In genomic region chr10:52043811-52044210, GRCh38 we compare ENCODE assay signal across 28 cellular contexts.
"Had no signal": no experiment of that assay in that cellular context is flagged by ENCODE, and none has a peak within 500 bp of the region (broad histone marks: within the 10 kb centered on the region; RNA-seq: fewer than 3 reads in every experiment).

No MANE protein-coding gene starts in this region.

- H3K27me3 Mint-ChIP-seq: effector memory CD8-positive, alpha-beta T cell; stimulated activated naive B cell treated with anti-CD40 and anti-IgM and Interleukin-4, amounts not matched to agents 10 μg/mL and 1 μg/mL and 100 μg/mL, for 72 hours had no signal

- H3K27ac ChIP-seq: coronary artery, esophagus squamous epithelium, heart right ventricle, left lung, right lobe of liver, thoracic aorta, tibial nerve, upper lobe of left lung had no signal

- FAIRE-seq: endometrium, islet of Langerhans, small intestine, urothelium cell line had no signal

- ATAC-seq: effector memory CD8-positive, alpha-beta T cell; heart right ventricle; left cardiac atrium; left lung; naive thymus-derived CD4-positive, alpha-beta T cell; right lobe of liver; stimulated activated naive B cell treated with anti-CD40 and anti-IgM and Interleukin-4, amounts not matched to agents 10 μg/mL and 1 μg/mL and 100 μg/mL, for 72 hours had no signal

- H3K36me3 Mint-ChIP-seq: naive thymus-derived CD4-positive, alpha-beta T cell; stimulated activated naive B cell treated with anti-CD40 and anti-IgM and Interleukin-4, amounts not matched to agents 10 μg/mL and 1 μg/mL and 100 μg/mL, for 72 hours had no signal

- H3K36me3 ChIP-seq: esophagus squamous epithelium, heart right ventricle, left lung, right lobe of liver, thoracic aorta, tibial nerve, upper lobe of left lung had no signal

- H3K9me3 Mint-ChIP-seq: nephron; stimulated activated naive CD8-positive, alpha-beta T cell treated with anti-CD3 and anti-CD28 coated beads, Interleukin-15, Interleukin-2, amounts not matched to agents 100 ng/mL and 50 ng/mL, for 24 hours had no signal

- H3K27me3 ChIP-seq: esophagus squamous epithelium, heart right ventricle, left lung, right lobe of liver, tibial nerve, upper lobe of left lung had no signal

- H3K4me3 ChIP-seq: coronary artery, esophagus squamous epithelium, heart right ventricle, left lung, right lobe of liver, thoracic aorta, tibial nerve, upper lobe of left lung had no signal

- H3K4me1 Mint-ChIP-seq: naive thymus-derived CD4-positive, alpha-beta T cell; stimulated activated naive B cell treated with anti-CD40 and anti-IgM and Interleukin-4, amounts not matched to agents 10 μg/mL and 1 μg/mL and 100 μg/mL, for 72 hours had no signal

- DNase-seq: dermis blood vessel endothelial cell; effector memory CD8-positive, alpha-beta T cell; erythroblast; esophagus squamous epithelium; foreskin melanocyte; glutamatergic neuron; heart right ventricle; left cardiac atrium; left lung; mesenchymal stem cell; midbrain; naive thymus-derived CD4-positive, alpha-beta T cell; nucleus accumbens; posterior cingulate gyrus; right lobe of liver; small intestine; stimulated activated CD4-positive, alpha-beta T cell treated with anti-CD3 and anti-CD28 coated beads, Interleukin-15, amount 100 ng/mL, for 24 hours; stimulated activated CD4-positive, alpha-beta T cell treated with anti-CD3 and anti-CD28 coated beads, Interleukin-2, amount 100 ng/mL, for 48 hours; stimulated activated naive B cell treated with anti-CD40 and anti-IgM and Interleukin-4, amounts not matched to agents 10 μg/mL and 1 μg/mL and 100 μg/mL, for 72 hours; upper lobe of left lung had no signal

- H3K4me3 Mint-ChIP-seq: effector memory CD8-positive, alpha-beta T cell; naive thymus-derived CD4-positive, alpha-beta T cell; nephron; stimulated activated naive B cell treated with anti-CD40 and anti-IgM and Interleukin-4, amounts not matched to agents 10 μg/mL and 1 μg/mL and 100 μg/mL, for 72 hours; stimulated activated naive CD8-positive, alpha-beta T cell treated with anti-CD3 and anti-CD28 coated beads, Interleukin-15, Interleukin-2, amounts not matched to agents 100 ng/mL and 50 ng/mL, for 24 hours had no signal

- H3K9me3 ChIP-seq: esophagus squamous epithelium, heart right ventricle, left lung, right lobe of liver, thoracic aorta, tibial nerve, upper lobe of left lung had no signal

- H3K4me1 ChIP-seq: esophagus squamous epithelium, left lung, right lobe of liver, tibial nerve, upper lobe of left lung had no signal

- H3K27ac Mint-ChIP-seq: effector memory CD8-positive, alpha-beta T cell; naive thymus-derived CD4-positive, alpha-beta T cell; nephron; stimulated activated naive B cell treated with anti-CD40 and anti-IgM and Interleukin-4, amounts not matched to agents 10 μg/mL and 1 μg/mL and 100 μg/mL, for 72 hours; stimulated activated naive CD8-positive, alpha-beta T cell treated with anti-CD3 and anti-CD28 coated beads, Interleukin-15, Interleukin-2, amounts not matched to agents 100 ng/mL and 50 ng/mL, for 24 hours had no signal
